ENCODE assay signal across 8 cellular contexts in the genomic region with DNA sequence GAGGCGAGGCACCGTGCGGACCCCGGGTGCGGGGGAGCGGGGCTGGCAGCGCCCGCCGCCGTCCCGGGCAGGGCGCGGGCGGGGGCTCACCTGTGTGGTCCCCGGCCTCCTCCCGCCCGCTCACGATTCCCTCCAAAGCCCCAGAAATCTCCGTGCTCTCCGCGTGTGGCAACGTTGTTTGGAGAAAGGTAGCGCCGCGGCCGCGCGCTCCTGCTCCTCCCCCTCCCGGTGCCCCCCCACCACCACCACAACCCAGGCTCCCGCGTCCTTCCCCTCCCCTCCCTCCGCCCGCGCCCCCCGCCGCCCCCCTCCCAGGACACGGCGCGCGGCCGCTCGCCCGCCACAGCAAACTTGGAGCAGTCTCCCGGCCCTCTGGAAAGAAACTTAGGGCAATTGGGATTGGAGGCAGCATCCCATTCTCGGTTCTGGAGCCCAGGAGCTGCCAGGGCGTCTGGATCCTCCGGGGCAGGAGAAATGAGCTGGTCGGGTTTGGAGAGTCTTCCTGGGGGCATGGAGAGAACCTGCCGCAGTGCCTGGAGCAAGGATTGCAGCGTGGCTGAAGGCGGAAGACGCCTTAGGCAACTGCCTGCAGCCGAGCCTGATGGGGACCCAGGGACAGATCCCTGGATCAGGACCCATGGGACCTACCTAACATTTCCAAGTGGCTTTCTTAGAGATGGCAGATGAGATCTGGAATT. TPM values are rescaled to one million over a fixed set of nuclear protein-coding genes. Genes with fewer than 3 reads are reported as not detected.
DNase-seq lines count a peak whose midpoint lies in the region; ATAC-seq and TF ChIP-seq lines count a peak whose summit lies in the region.

No MANE protein-coding gene starts in this region.

- no peaks in the 10 kb centered on the region for H3K9me3 ChIP-seq in spleen

- peak overlapping the region; percentile 12 for H3K27ac Mint-ChIP-seq in T-helper 2 cell treated with Interferon-gamma antibody and Interleukin-4, amounts not matched to agents 5 μg/mL and 100 μg/mL, for 36 hours

- peaks cover 44 to 71% (median 62%) of the 10 kb centered on the region in 6 donors for H3K4me1 ChIP-seq in spleen

- TF ChIP-seq CTCF in NB4 (IDR thresholded peaks at IDR 0.05; ENCODE audit: low read depth, low read length): no peak
- no peak for TF ChIP-seq CTCF in spleen (IDR thresholded peaks at IDR 0.05 in 8 of 11, conservative IDR thresholded peaks at IDR 0.05 in 3 of 11)

- peak; percentile 38 for DNase-seq in GF-D8 (lab: John Stamatoyannopoulos, UW)
- DNase-seq in NB4 (ENCODE audit: low read depth): peak; percentile 74
- no peak for DNase-seq in T-helper 2 cell treated with Interferon-gamma antibody and Interleukin-4, amounts not matched to agents 5 μg/mL and 100 μg/mL, for 36 hours (ENCODE audit: low spot score)
- peak; percentile 72 for DNase-seq in cerebellar cortex (ENCODE audit: low spot score)
- DNase-seq in kidney glomerular epithelial cell (lab: John Stamatoyannopoulos, UW): peak; percentile 52
- peak; percentile 90 for DNase-seq in spleen

- H3K27me3 Mint-ChIP-seq in T-helper 2 cell treated with Interferon-gamma antibody and Interleukin-4, amounts not matched to agents 5 μg/mL and 100 μg/mL, for 36 hours (ENCODE audit: low read depth): peaks cover 64% of the 10 kb centered on the region

- no peaks in the 10 kb centered on the region for H3K27me3 ChIP-seq in spleen (replicated peaks in 1 of 7)

- 1 to 5% (median 2%) methylated on average over 24 to 53 of the region's 53 CpGs for WGBS in spleen, 5 donors

- H3K4me3 Mint-ChIP-seq in T-helper 2 cell treated with Interferon-gamma antibody and Interleukin-4, amounts not matched to agents 5 μg/mL and 100 μg/mL, for 36 hours: peak overlapping the region; percentile 78

- H3K4me3 ChIP-seq in NB4 (ENCODE audit: low read depth, low read length): peak overlapping the region; percentile 58
- H3K4me3 ChIP-seq in spleen: peak overlapping the region; percentile 70 to 93 (median 80)

- intact Hi-C loops in spleen (cut with DNase I; ENCODE audit: low total_unique reads): no loop called here

- H3K36me3 ChIP-seq in spleen: no peaks in the 10 kb centered on the region

- H3K27ac ChIP-seq in spleen: peak overlapping the region; percentile 97 to 100 (median 99)

- peaks cover 5% of the 10 kb centered on the region for H3K9me3 Mint-ChIP-seq in T-helper 2 cell treated with Interferon-gamma antibody and Interleukin-4, amounts not matched to agents 5 μg/mL and 100 μg/mL, for 36 hours

- H3K4me1 Mint-ChIP-seq in T-helper 2 cell treated with Interferon-gamma antibody and Interleukin-4, amounts not matched to agents 5 μg/mL and 100 μg/mL, for 36 hours (ENCODE audit: low read depth): peaks cover 25% of the 10 kb centered on the region

- peaks cover 3% of the 10 kb centered on the region for H3K36me3 Mint-ChIP-seq in T-helper 2 cell treated with Interferon-gamma antibody and Interleukin-4, amounts not matched to agents 5 μg/mL and 100 μg/mL, for 36 hours (ENCODE audit: low read depth)

- TF ChIP-seq POLR2A in NB4 (IDR thresholded peaks at IDR 0.05; ENCODE audit: extremely low read depth, insufficient read length) (no peak), spleen (IDR thresholded peaks at IDR 0.05) (no peak)

- ATAC-seq in HG03521 (IDR thresholded peaks at IDR 0.05; ENCODE audit: unreplicated experiment) (no peak), GM19467 (IDR thresholded peaks at IDR 0.05; ENCODE audit: unreplicated experiment) (no peak)

RNA-seq across cellular contexts. Expression of gene KLF3, which starts 0.9 kb away (rescaled TPM):
- total RNA-seq in spleen: 10 to 100 TPM; 60.6 to 87.5 (median 77.9) TPM
- polyA plus RNA-seq in spleen: 10 to 100 TPM in 1 of 3 donors, 1 to 10 TPM in 2; 8.0 to 16.4 (median 9.5) TPM
